In genomic region chr6:51318674-51319073, GRCh38 we compare ENCODE assay signal across 31 cellular contexts.
"Had no signal": no experiment of that assay in that cellular context is flagged by ENCODE, and none has a peak within 500 bp of the region (broad histone marks: within the 10 kb centered on the region; RNA-seq: fewer than 3 reads in every experiment).

No MANE protein-coding gene starts in this region.

- H3K36me3 ChIP-seq: neural progenitor cell, ovary, spleen, suprapubic skin, tibial artery, transverse colon, upper lobe of right lung, uterus had no signal

- H3K4me1 Mint-ChIP-seq: natural killer cell; nephron; stimulated activated memory B cell treated with anti-CD40 and anti-IgM and Interleukin-4, amounts not matched to agents 10 μg/mL and 1 μg/mL and 100 μg/mL, for 72 hours; stimulated activated naive CD8-positive, alpha-beta T cell treated with anti-CD3 and anti-CD28 coated beads, Interleukin-15, amount 100 ng/mL, for 72 hours had no signal

- H3K4me3 Mint-ChIP-seq: natural killer cell; nephron; neural progenitor cell; stimulated activated memory B cell treated with anti-CD40 and anti-IgM and Interleukin-4, amounts not matched to agents 10 μg/mL and 1 μg/mL and 100 μg/mL, for 72 hours; stimulated activated naive CD8-positive, alpha-beta T cell treated with anti-CD3 and anti-CD28 coated beads, Interleukin-15, amount 100 ng/mL, for 72 hours; type B pancreatic cell had no signal

- H3K4me1 ChIP-seq: parathyroid adenoma, psoas muscle, spleen, suprapubic skin, testis, tibial artery, transverse colon, upper lobe of right lung, uterus had no signal

- H3K27me3 ChIP-seq: neural progenitor cell, ovary, spleen, suprapubic skin, testis, tibial artery, transverse colon, upper lobe of right lung, uterus had no signal

- H3K36me3 Mint-ChIP-seq: natural killer cell; stimulated activated memory B cell treated with anti-CD40 and anti-IgM and Interleukin-4, amounts not matched to agents 10 μg/mL and 1 μg/mL and 100 μg/mL, for 72 hours; type B pancreatic cell had no signal

- ATAC-seq: natural killer cell; psoas muscle; right cardiac atrium; sciatic nerve; stimulated activated memory B cell treated with anti-CD40 and anti-IgM and Interleukin-4, amounts not matched to agents 10 μg/mL and 1 μg/mL and 100 μg/mL, for 72 hours; stimulated activated naive CD8-positive, alpha-beta T cell treated with anti-CD3 and anti-CD28 coated beads, Interleukin-15, amount 100 ng/mL, for 72 hours; stimulated activated naive CD8-positive, alpha-beta T cell treated with anti-CD3 and anti-CD28 coated beads, Interleukin-15, Interleukin-2, amounts not matched to agents 100 U/mL and 50 U/mL, for 24 hours; upper lobe of right lung had no signal

- H3K27ac ChIP-seq: neural progenitor cell, ovary, parathyroid adenoma, psoas muscle, skin epidermis, spleen, suprapubic skin, testis, tibial artery, transverse colon, upper lobe of right lung, uterus had no signal

- H3K79me2 ChIP-seq: parathyroid adenoma had no signal

- H2AFZ ChIP-seq: neural progenitor cell, parathyroid adenoma had no signal

- H3K9me3 ChIP-seq: ovary, psoas muscle, spleen, suprapubic skin, testis, tibial artery, transverse colon, upper lobe of right lung, uterus had no signal

- H3K4me3 ChIP-seq: neural progenitor cell, ovary, psoas muscle, skin epidermis, smooth muscle cell, spleen, suprapubic skin, testis, tibial artery, transverse colon, upper lobe of right lung, uterus had no signal

- DNase-seq: natural killer cell; occipital lobe; ovary; posterior cingulate gyrus; psoas muscle; right cardiac atrium; spleen; stimulated activated CD4-positive, alpha-beta T cell treated with anti-CD3 and anti-CD28 coated beads, Interleukin-12 subunit alpha, Interleukin-12 subunit beta, amount 100 ng/mL, for 4 hours; stimulated activated CD4-positive, alpha-beta T cell treated with anti-CD3 and anti-CD28 coated beads, Interleukin-1b, Interleukin-23, amount 100 ng/mL, for 48 hours; stimulated activated CD4-positive, alpha-beta T cell treated with anti-CD3 and anti-CD28 coated beads, Interleukin-4, amount 100 ng/mL, for 1 hour; stimulated activated CD4-positive, alpha-beta T cell treated with anti-CD3 and anti-CD28 coated beads, Interleukin-4, amount 100 ng/mL, for 4 hours; stimulated activated CD8-positive, alpha-beta memory T cell treated with anti-CD3 and anti-CD28 coated beads, Interleukin-4, amount 100 ng/mL, for 48 hours; stimulated activated naive CD4-positive, alpha-beta T cell; stimulated activated naive CD8-positive, alpha-beta T cell treated with anti-CD3 and anti-CD28 coated beads, Interleukin-15, amount 100 ng/mL, for 72 hours; stimulated activated naive CD8-positive, alpha-beta T cell treated with anti-CD3 and anti-CD28 coated beads, Interleukin-15, Interleukin-2, amounts not matched to agents 100 U/mL and 50 U/mL, for 24 hours; substantia nigra; testis; tibial artery; transverse colon; upper lobe of right lung; uterus had no signal

- H3K4me2 ChIP-seq: neural progenitor cell, smooth muscle cell had no signal

- H3K9ac ChIP-seq: neural progenitor cell, parathyroid adenoma had no signal

- H3K27ac Mint-ChIP-seq: natural killer cell; nephron; neural progenitor cell; progenitor cell of endocrine pancreas; stimulated activated memory B cell treated with anti-CD40 and anti-IgM and Interleukin-4, amounts not matched to agents 10 μg/mL and 1 μg/mL and 100 μg/mL, for 72 hours; stimulated activated naive CD8-positive, alpha-beta T cell treated with anti-CD3 and anti-CD28 coated beads, Interleukin-15, amount 100 ng/mL, for 72 hours; type B pancreatic cell had no signal

- H3K27me3 Mint-ChIP-seq: progenitor cell of endocrine pancreas; stimulated activated memory B cell treated with anti-CD40 and anti-IgM and Interleukin-4, amounts not matched to agents 10 μg/mL and 1 μg/mL and 100 μg/mL, for 72 hours; stimulated activated naive CD8-positive, alpha-beta T cell treated with anti-CD3 and anti-CD28 coated beads, Interleukin-15, amount 100 ng/mL, for 72 hours; type B pancreatic cell had no signal
